Comparison of ENCODE assay signal across 1 cellular context in the genomic region with DNA sequence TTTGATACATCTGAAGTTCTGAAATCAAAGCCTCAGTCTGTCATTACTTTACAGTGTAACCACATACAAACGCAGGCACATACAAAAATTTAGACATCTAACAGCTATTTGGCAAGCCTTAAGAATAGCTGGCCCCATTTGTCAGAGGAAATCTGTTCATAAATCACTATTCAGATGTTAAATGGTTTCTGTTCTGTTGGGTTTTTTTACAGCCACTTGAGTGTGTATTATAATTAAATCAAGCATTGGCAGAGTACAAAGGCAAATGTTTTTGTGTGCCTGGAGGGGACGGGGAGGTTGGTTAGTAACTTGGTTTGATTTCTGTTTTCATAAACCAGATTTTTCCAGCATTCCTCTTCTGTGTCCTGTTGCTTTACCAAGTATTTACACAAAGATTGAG.
TF ChIP-seq lines count a peak whose summit lies in the region.

No MANE protein-coding gene starts in this region.

TF ChIP-seq in SK-N-SH treated with all-trans-retinoic acid at 6 μM for 48 hours, 23 proteins besides CTCF, POLR2A, EP300 and RAD21 (continued from another document):
- TF ChIP-seq, protein P1, sequence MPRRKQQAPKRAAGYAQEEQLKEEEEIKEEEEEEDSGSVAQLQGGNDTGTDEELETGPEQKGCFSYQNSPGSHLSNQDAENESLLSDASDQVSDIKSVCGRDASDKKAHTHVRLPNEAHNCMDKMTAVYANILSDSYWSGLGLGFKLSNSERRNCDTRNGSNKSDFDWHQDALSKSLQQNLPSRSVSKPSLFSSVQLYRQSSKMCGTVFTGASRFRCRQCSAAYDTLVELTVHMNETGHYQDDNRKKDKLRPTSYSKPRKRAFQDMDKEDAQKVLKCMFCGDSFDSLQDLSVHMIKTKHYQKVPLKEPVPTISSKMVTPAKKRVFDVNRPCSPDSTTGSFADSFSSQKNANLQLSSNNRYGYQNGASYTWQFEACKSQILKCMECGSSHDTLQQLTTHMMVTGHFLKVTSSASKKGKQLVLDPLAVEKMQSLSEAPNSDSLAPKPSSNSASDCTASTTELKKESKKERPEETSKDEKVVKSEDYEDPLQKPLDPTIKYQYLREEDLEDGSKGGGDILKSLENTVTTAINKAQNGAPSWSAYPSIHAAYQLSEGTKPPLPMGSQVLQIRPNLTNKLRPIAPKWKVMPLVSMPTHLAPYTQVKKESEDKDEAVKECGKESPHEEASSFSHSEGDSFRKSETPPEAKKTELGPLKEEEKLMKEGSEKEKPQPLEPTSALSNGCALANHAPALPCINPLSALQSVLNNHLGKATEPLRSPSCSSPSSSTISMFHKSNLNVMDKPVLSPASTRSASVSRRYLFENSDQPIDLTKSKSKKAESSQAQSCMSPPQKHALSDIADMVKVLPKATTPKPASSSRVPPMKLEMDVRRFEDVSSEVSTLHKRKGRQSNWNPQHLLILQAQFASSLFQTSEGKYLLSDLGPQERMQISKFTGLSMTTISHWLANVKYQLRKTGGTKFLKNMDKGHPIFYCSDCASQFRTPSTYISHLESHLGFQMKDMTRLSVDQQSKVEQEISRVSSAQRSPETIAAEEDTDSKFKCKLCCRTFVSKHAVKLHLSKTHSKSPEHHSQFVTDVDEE (CRISPR knock-in tag; IDR thresholded peaks at IDR 0.05), result peak; percentile 92; the same call in 1 of the 2 replicates
- TF ChIP-seq ZFP3 (CRISPR knock-in tag; IDR thresholded peaks at IDR 0.05), result no peak
- no peak for TF ChIP-seq BACH2 (CRISPR knock-in tag; IDR thresholded peaks at IDR 0.05; ENCODE audit: borderline replicate concordance)
- TF ChIP-seq ZNF8 (CRISPR knock-in tag; IDR thresholded peaks at IDR 0.05), result no peak
- TF ChIP-seq, protein P2, sequence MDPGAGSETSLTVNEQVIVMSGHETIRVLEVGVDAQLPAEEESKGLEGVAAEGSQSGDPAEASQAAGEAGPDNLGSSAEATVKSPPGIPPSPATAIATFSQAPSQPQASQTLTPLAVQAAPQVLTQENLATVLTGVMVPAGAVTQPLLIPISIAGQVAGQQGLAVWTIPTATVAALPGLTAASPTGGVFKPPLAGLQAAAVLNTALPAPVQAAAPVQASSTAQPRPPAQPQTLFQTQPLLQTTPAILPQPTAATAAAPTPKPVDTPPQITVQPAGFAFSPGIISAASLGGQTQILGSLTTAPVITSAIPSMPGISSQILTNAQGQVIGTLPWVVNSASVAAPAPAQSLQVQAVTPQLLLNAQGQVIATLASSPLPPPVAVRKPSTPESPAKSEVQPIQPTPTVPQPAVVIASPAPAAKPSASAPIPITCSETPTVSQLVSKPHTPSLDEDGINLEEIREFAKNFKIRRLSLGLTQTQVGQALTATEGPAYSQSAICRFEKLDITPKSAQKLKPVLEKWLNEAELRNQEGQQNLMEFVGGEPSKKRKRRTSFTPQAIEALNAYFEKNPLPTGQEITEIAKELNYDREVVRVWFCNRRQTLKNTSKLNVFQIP (CRISPR knock-in tag; IDR thresholded peaks at IDR 0.05; ENCODE audit: borderline replicate concordance, low read depth), result no peak
- TF ChIP-seq, protein P3, sequence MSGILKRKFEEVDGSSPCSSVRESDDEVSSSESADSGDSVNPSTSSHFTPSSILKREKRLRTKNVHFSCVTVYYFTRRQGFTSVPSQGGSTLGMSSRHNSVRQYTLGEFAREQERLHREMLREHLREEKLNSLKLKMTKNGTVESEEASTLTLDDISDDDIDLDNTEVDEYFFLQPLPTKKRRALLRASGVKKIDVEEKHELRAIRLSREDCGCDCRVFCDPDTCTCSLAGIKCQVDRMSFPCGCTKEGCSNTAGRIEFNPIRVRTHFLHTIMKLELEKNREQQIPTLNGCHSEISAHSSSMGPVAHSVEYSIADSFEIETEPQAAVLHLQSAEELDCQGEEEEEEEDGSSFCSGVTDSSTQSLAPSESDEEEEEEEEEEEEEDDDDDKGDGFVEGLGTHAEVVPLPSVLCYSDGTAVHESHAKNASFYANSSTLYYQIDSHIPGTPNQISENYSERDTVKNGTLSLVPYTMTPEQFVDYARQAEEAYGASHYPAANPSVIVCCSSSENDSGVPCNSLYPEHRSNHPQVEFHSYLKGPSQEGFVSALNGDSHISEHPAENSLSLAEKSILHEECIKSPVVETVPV (CRISPR knock-in tag; IDR thresholded peaks at IDR 0.05), result no peak
- no peak for TF ChIP-seq TOX (CRISPR knock-in tag; IDR thresholded peaks at IDR 0.05; ENCODE audit: borderline replicate concordance)
- TF ChIP-seq ZFP30 (CRISPR knock-in tag; IDR thresholded peaks at IDR 0.05), result no peak
- TF ChIP-seq RARB (CRISPR knock-in tag; IDR thresholded peaks at IDR 0.05), result no peak
- no peak for TF ChIP-seq GLIS3 (CRISPR knock-in tag; IDR thresholded peaks at IDR 0.05)
- TF ChIP-seq SNAI2 (CRISPR knock-in tag; IDR thresholded peaks at IDR 0.05), result no peak
TF ChIP-seq in SK-N-SH treated with all-trans-retinoic acid at 6 μM for 48 hours: peak in this region for 5.
